ENCODE assay signal across 10 cellular contexts in the genomic region with DNA sequence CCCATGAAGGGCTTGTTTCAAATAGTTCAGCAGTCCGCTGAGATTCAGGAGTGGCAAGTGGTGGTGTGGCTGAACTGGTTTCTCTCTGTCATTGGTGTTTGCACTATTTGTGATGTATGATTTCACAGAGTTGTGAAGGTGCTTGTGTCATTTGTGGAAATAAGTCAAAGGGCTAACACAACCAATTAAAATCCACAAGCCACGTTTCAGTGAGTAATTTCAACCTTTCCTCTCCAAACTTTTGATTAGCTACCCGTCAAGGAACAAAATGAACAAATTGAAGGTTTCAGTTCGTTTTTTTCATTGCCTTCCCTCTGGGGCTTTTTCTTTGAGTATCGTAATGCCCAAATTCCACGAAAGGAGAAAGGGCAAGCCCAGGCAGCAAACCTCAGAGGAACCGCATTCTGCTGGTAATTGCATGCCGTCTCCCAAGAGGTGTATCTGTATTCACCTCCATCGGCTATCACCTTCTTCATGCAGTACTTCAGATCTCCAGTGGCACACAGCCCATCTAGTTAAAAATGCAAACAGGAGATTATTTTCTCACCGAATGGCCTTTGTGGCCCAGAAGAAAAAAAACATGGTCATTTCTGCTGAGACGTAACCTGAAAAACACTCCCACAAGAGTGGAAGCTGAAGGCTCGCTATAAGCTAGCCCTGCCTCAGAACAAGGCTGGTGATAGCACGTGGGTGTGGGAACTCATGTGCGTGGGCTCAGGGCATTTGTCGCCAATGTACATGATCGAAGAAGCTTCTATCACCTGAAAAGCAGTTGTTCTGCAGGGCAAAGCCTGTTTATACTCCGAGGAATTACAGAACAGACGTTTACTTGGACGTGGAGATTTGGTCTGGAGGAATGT.
DNase-seq lines count a peak whose midpoint lies in the region; ATAC-seq and TF ChIP-seq lines count a peak whose summit lies in the region.
"Had no signal": no experiment of that assay in that cellular context is flagged by ENCODE, and none has a peak within 500 bp of the region (broad histone marks: within the 10 kb centered on the region; RNA-seq: fewer than 3 reads in every experiment).

No MANE protein-coding gene starts in this region.

- no peaks in the 10 kb centered on the region for H3K79me2 ChIP-seq in mammary epithelial cell (ENCODE audit: insufficient read depth, low read length)

- H3K9me3 Mint-ChIP-seq in CD8-positive, alpha-beta memory T cell = peaks cover 0 to 2% (median 0%) of the 10 kb centered on the region in 5 donors
- peaks cover 0 to 4% (median 2%) of the 10 kb centered on the region in 7 donors for H3K9me3 Mint-ChIP-seq in CD14-positive monocyte
- H3K9me3 Mint-ChIP-seq: activated naive CD4-positive, alpha-beta T cell treated with anti-CD3 and anti-CD28 coated beads, Interleukin-2, amount 10 ng/mL, durations not matched to agents 7 days and 5 days had no signal

- no peak overlapping the region for H3K27ac ChIP-seq in CD8-positive, alpha-beta memory T cell (ENCODE audit: low read depth, low read length)
- H3K27ac ChIP-seq in mammary epithelial cell (ENCODE audit: insufficient read depth, low read depth, low read length) (peak overlapping the region; percentile 99), right atrium auricular region (no peak overlapping the region)

- no peak overlapping the region for H3K4me3 ChIP-seq in CD8-positive, alpha-beta memory T cell (ENCODE audit: low read length)
- H3K4me3 ChIP-seq in mammary epithelial cell (replicated peaks in 1 of 3; ENCODE audit: insufficient read depth in 1 of 3, low read depth in 2 of 3, low read length in 3 of 3) = no peak overlapping the region
- H3K4me3 ChIP-seq in right atrium auricular region = no peak overlapping the region

- H3K4me1 Mint-ChIP-seq in CD8-positive, alpha-beta memory T cell = peaks cover 24 to 30% (median 26%) of the 10 kb centered on the region in 3 donors
- H3K4me1 Mint-ChIP-seq in CD14-positive monocyte = no peaks in the 10 kb centered on the region
- H3K4me1 Mint-ChIP-seq: activated naive CD4-positive, alpha-beta T cell treated with anti-CD3 and anti-CD28 coated beads, Interleukin-2, amount 10 ng/mL, durations not matched to agents 7 days and 5 days had no signal

- H3K4me2 ChIP-seq in mammary epithelial cell (ENCODE audit: insufficient read depth, low read depth, low read length) = peak overlapping the region; percentile 62

- H3K27ac Mint-ChIP-seq in CD8-positive, alpha-beta memory T cell = peak overlapping the region; percentile 9 to 79 (median 50)
- H3K27ac Mint-ChIP-seq in CD14-positive monocyte = no peak overlapping the region
- H3K27ac Mint-ChIP-seq: activated naive CD4-positive, alpha-beta T cell treated with anti-CD3 and anti-CD28 coated beads, Interleukin-2, amount 10 ng/mL, durations not matched to agents 7 days and 5 days had no signal

- no peaks in the 10 kb centered on the region for H3K9me3 ChIP-seq in CD8-positive, alpha-beta memory T cell (ENCODE audit: low read length)
- H3K9me3 ChIP-seq in mammary epithelial cell (replicated peaks; ENCODE audit: insufficient read depth, low read length) (no peaks in the 10 kb centered on the region), right atrium auricular region (no peaks in the 10 kb centered on the region)

- DNase-seq in CD8-positive, alpha-beta memory T cell = no peak
- DNase-seq in mammary epithelial cell (peak; percentile 91), right atrium auricular region (ENCODE audit: low spot score) (no peak), NCI-H2029 (lab: John Stamatoyannopoulos, UW) (no peak), NCI-H187 (lab: John Stamatoyannopoulos, UW) (no peak), CD14-positive monocyte (ENCODE audit: low spot score) (no peak)
- DNase-seq: activated naive CD4-positive, alpha-beta T cell treated with anti-CD3 and anti-CD28 coated beads, Interleukin-2, amount 10 ng/mL, durations not matched to agents 7 days and 5 days had no signal

- no peaks in the 10 kb centered on the region for H3K4me1 ChIP-seq in CD8-positive, alpha-beta memory T cell (ENCODE audit: insufficient read depth, low read length)
- peaks cover 32% of the 10 kb centered on the region for H3K4me1 ChIP-seq in mammary epithelial cell (ENCODE audit: insufficient read depth, low read length)
- peaks cover 0 to 46% of the 10 kb centered on the region in 2 donors for H3K4me1 ChIP-seq in right atrium auricular region

- H3K27me3 Mint-ChIP-seq in CD8-positive, alpha-beta memory T cell = peaks cover 0 to 3% of the 10 kb centered on the region in 2 donors
- peaks cover 0 to 2% (median 0%) of the 10 kb centered on the region in 3 donors for H3K27me3 Mint-ChIP-seq in CD14-positive monocyte (ENCODE audit: low read depth in 3 of 3)
- H3K27me3 Mint-ChIP-seq: activated naive CD4-positive, alpha-beta T cell treated with anti-CD3 and anti-CD28 coated beads, Interleukin-2, amount 10 ng/mL, durations not matched to agents 7 days and 5 days had no signal

- H2AFZ ChIP-seq in mammary epithelial cell (ENCODE audit: low read depth, low read length) = peak overlapping the region; percentile 40

- peaks cover 12 to 30% (median 15%) of the 10 kb centered on the region in 3 donors for H3K36me3 Mint-ChIP-seq in CD8-positive, alpha-beta memory T cell
- H3K36me3 Mint-ChIP-seq in CD14-positive monocyte = peaks cover 63 to 67% of the 10 kb centered on the region in 2 donors

- no peaks in the 10 kb centered on the region for H4K20me1 ChIP-seq in mammary epithelial cell (ENCODE audit: insufficient read depth, low read length)

- no peaks in the 10 kb centered on the region for H3K36me3 ChIP-seq in CD8-positive, alpha-beta memory T cell (ENCODE audit: insufficient read depth, low read length)
- no peaks in the 10 kb centered on the region for H3K36me3 ChIP-seq in mammary epithelial cell (ENCODE audit: insufficient read depth, low read length)
- no peaks in the 10 kb centered on the region for H3K36me3 ChIP-seq in right atrium auricular region

- peak overlapping the region in 6 of 7 donors; percentile 35 to 59 (median 46) for H3K4me3 Mint-ChIP-seq in CD8-positive, alpha-beta memory T cell
- H3K4me3 Mint-ChIP-seq in CD14-positive monocyte = no peak overlapping the region
- H3K4me3 Mint-ChIP-seq: activated naive CD4-positive, alpha-beta T cell treated with anti-CD3 and anti-CD28 coated beads, Interleukin-2, amount 10 ng/mL, durations not matched to agents 7 days and 5 days had no signal

- intact Hi-C loops in mammary epithelial cell (cut with micrococcal nuclease) = loop anchor here (5.0 to 10.0 kb wide), 2 partner anchors 56 to 202 kb away; no protein-coding TSS in a partner anchor
- intact Hi-C loops in CD14-positive monocyte (cut with micrococcal nuclease) = no loop called here

- CTCF ChIA-PET in CD8-positive, alpha-beta memory T cell (lab: Charles Lee) = interaction anchor here (1.4 kb wide), 1 partner anchor 198 kb away, joined by 3 read pairs; no protein-coding TSS in a partner anchor
- CTCF ChIA-PET in mammary epithelial cell (lab: Charles Lee; ENCODE audit: low non-redundant PET) = no interaction called here

- POLR2A ChIA-PET in CD8-positive, alpha-beta memory T cell (lab: Charles Lee) = interaction anchor here (0.5 kb wide), 1 partner anchor 100 kb away, joined by 4 read pairs; no protein-coding TSS in a partner anchor

- in situ Hi-C loops in mammary epithelial cell (cut with MboI; ENCODE audit: low sequenced_read_pairs in 2 of 2) = no loop called here

- BruUV-seq in mammary epithelial cell (replicated peaks; lab: Mats Ljungman, UMichigan) = no TSS peak

- TF ChIP-seq CTCF in mammary epithelial cell (conservative IDR thresholded peaks at IDR 0.05 in 1 of 2, IDR thresholded peaks at IDR 0.05 in 1 of 2; ENCODE audit: extremely low read depth in 1 of 2, insufficient read depth in 1 of 2, low read depth in 1 of 2, low read length in 2 of 2) = no peak
- no peak for TF ChIP-seq CTCF in right atrium auricular region (IDR thresholded peaks at IDR 0.05)
- TF ChIP-seq CTCF in CD14-positive monocyte (IDR thresholded peaks at IDR 0.05) = no peak

- WGBS in mammary epithelial cell (ENCODE audit: low coverage, missing lambda C conversion rate) = 47% methylated on average over 17 of the region's 19 CpGs

- peak; percentile 57 for ATAC-seq in GM19035 (IDR thresholded peaks at IDR 0.05; ENCODE audit: unreplicated experiment)
- peak; percentile 67 for ATAC-seq in HG02885 (IDR thresholded peaks at IDR 0.05; ENCODE audit: poor library complexity, unreplicated experiment)
- ATAC-seq: HCT116 had no signal

- H3K9ac ChIP-seq in mammary epithelial cell (ENCODE audit: insufficient read depth, low read length) = peak overlapping the region; percentile 92

- dilution Hi-C loops in mammary epithelial cell (cut with HindIII; ENCODE audit: low sequenced_read_pairs) = loop anchor here (5.0 kb wide), 2 partner anchors 36 to 191 kb away; no protein-coding TSS in a partner anchor

- no peaks in the 10 kb centered on the region for H3K27me3 ChIP-seq in CD8-positive, alpha-beta memory T cell (ENCODE audit: insufficient read depth, low read length, poor library complexity, severe bottlenecking)
- no peaks in the 10 kb centered on the region for H3K27me3 ChIP-seq in mammary epithelial cell (ENCODE audit: insufficient read depth, low read length)
- no peaks in the 10 kb centered on the region for H3K27me3 ChIP-seq in right atrium auricular region

Comparison
In these comparisons a context has a peak if more than half of its experiments do, and no peak if none do; other contexts are left out.
1. H3K27ac Mint-ChIP-seq: peak in CD8-positive, alpha-beta memory T cell (8 of 8); none in CD14-positive monocyte (0 of 7).
2. H3K4me3 Mint-ChIP-seq: peak in CD8-positive, alpha-beta memory T cell (6 of 7); none in CD14-positive monocyte (0 of 2).